15 cellular contexts compared by ENCODE assay signal in genomic region chr18:23243178-23243577, GRCh38.
DNase-seq lines count a peak whose midpoint lies in the region; ATAC-seq and TF ChIP-seq lines count a peak whose summit lies in the region.
"Had no signal": no experiment of that assay in that cellular context is flagged by ENCODE, and none has a peak within 500 bp of the region (broad histone marks: within the 10 kb centered on the region; RNA-seq: fewer than 3 reads in every experiment).

No MANE protein-coding gene starts in this region.

- H3K9me3 ChIP-seq in Karpas-422 (ENCODE audit: low read length) (no peaks in the 10 kb centered on the region), OCI-LY1 (ENCODE audit: low read length) (no peaks in the 10 kb centered on the region), lower lobe of right lung (no peaks in the 10 kb centered on the region)
- H3K9me3 ChIP-seq: tibial artery had no signal

- H3K9me2 ChIP-seq in Karpas-422 (replicated peaks; ENCODE audit: insufficient read depth, low read length), result no peaks in the 10 kb centered on the region
- no peaks in the 10 kb centered on the region for H3K9me2 ChIP-seq in OCI-LY1 (ENCODE audit: low read depth, low read length)

- no peaks in the 10 kb centered on the region for H3K27me3 Mint-ChIP-seq in activated T-helper 1 cell treated with anti-CD3 and anti-CD28 coated beads, Interleukin-12 subunit alpha, Interleukin-12 subunit beta, Interleukin-2, Interleukin-4 antibody, amounts not matched to agents 30 ng/mL and 10 ng/mL and 1 ng/mL, durations not matched to agents 14 hours and 24 hours and 36 hours (ENCODE audit: insufficient read depth)
- H3K27me3 Mint-ChIP-seq: activated naive CD8-positive, alpha-beta T cell treated with anti-CD3 and anti-CD28 coated beads, Interleukin-2, amount 10 ng/mL, durations not matched to agents 7 days and 5 days had no signal

- H3K9me3 Mint-ChIP-seq in activated T-helper 1 cell treated with anti-CD3 and anti-CD28 coated beads, Interleukin-12 subunit alpha, Interleukin-12 subunit beta, Interleukin-2, Interleukin-4 antibody, amounts not matched to agents 30 ng/mL and 10 ng/mL and 1 ng/mL, durations not matched to agents 14 hours and 24 hours and 36 hours, result no peaks in the 10 kb centered on the region
- H3K9me3 Mint-ChIP-seq: activated naive CD8-positive, alpha-beta T cell treated with anti-CD3 and anti-CD28 coated beads, Interleukin-2, amount 10 ng/mL, durations not matched to agents 7 days and 5 days; CD8-positive, alpha-beta memory T cell; neural crest cell had no signal

- H3K36me3 Mint-ChIP-seq in activated T-helper 1 cell treated with anti-CD3 and anti-CD28 coated beads, Interleukin-12 subunit alpha, Interleukin-12 subunit beta, Interleukin-2, Interleukin-4 antibody, amounts not matched to agents 30 ng/mL and 10 ng/mL and 1 ng/mL, durations not matched to agents 14 hours and 24 hours and 36 hours (ENCODE audit: low read depth), result peaks cover 5% of the 10 kb centered on the region
- H3K36me3 Mint-ChIP-seq: activated naive CD8-positive, alpha-beta T cell treated with anti-CD3 and anti-CD28 coated beads, Interleukin-2, amount 10 ng/mL, durations not matched to agents 7 days and 5 days; CD8-positive, alpha-beta memory T cell had no signal

- DNase-seq in GM10266 (ENCODE audit: extremely low spot score), result no peak
- peak; percentile 66 for DNase-seq in Karpas-422
- DNase-seq in lower lobe of right lung, result peak; percentile 70
- DNase-seq in activated T-helper 1 cell treated with anti-CD3 and anti-CD28 coated beads, Interleukin-12 subunit alpha, Interleukin-12 subunit beta, Interleukin-2, Interleukin-4 antibody, amounts not matched to agents 30 ng/mL and 10 ng/mL and 1 ng/mL, durations not matched to agents 14 hours and 24 hours and 36 hours (ENCODE audit: low spot score), result no peak
- no peak for DNase-seq in NCI-H2029 (lab: John Stamatoyannopoulos, UW)
- no peak for DNase-seq in HK-2 (ENCODE audit: unreplicated experiment)
- DNase-seq: activated naive CD8-positive, alpha-beta T cell treated with anti-CD3 and anti-CD28 coated beads, Interleukin-2, amount 10 ng/mL, durations not matched to agents 7 days and 5 days; CD8-positive, alpha-beta memory T cell; glutamatergic neuron; NCI-H187; small intestine had no signal

- peaks cover 43% of the 10 kb centered on the region for H3K4me1 ChIP-seq in Karpas-422 (ENCODE audit: low read length)
- peaks cover 67% of the 10 kb centered on the region for H3K4me1 ChIP-seq in OCI-LY1 (ENCODE audit: insufficient read depth, low read length, severe bottlenecking)
- peaks cover 10% of the 10 kb centered on the region for H3K4me1 ChIP-seq in lower lobe of right lung

- H3K27ac ChIP-seq in Karpas-422 (ENCODE audit: low read length) (no peak overlapping the region; the same call in 1 of the 2 replicates), OCI-LY1 (ENCODE audit: low read depth, low read length, poor library complexity, severe bottlenecking) (peak overlapping the region; percentile 94), lower lobe of right lung (no peak overlapping the region)
- H3K27ac ChIP-seq: tibial artery had no signal

- H3K27ac Mint-ChIP-seq in activated T-helper 1 cell treated with anti-CD3 and anti-CD28 coated beads, Interleukin-12 subunit alpha, Interleukin-12 subunit beta, Interleukin-2, Interleukin-4 antibody, amounts not matched to agents 30 ng/mL and 10 ng/mL and 1 ng/mL, durations not matched to agents 14 hours and 24 hours and 36 hours, result no peak overlapping the region
- H3K27ac Mint-ChIP-seq: activated naive CD8-positive, alpha-beta T cell treated with anti-CD3 and anti-CD28 coated beads, Interleukin-2, amount 10 ng/mL, durations not matched to agents 7 days and 5 days had no signal

- H2AFZ ChIP-seq in Karpas-422 (ENCODE audit: low read length), result no peak overlapping the region
- H2AFZ ChIP-seq in OCI-LY1 (ENCODE audit: low read length), result no peak overlapping the region

- H3K9ac ChIP-seq in Karpas-422 (ENCODE audit: low read length), result no peak overlapping the region
- H3K9ac ChIP-seq in OCI-LY1 (ENCODE audit: low read length), result no peak overlapping the region; the same call in 1 of the 2 replicates

- H3K79me2 ChIP-seq in Karpas-422 (ENCODE audit: low read length) (no peaks in the 10 kb centered on the region), OCI-LY1 (ENCODE audit: insufficient read depth, low read length) (no peaks in the 10 kb centered on the region)

- 0 out of 2 replicates have a peak, but pooled peaks cover 7% of the 10 kb centered on the region for H3F3A ChIP-seq in OCI-LY1 (ENCODE audit: insufficient read depth, low read length)

- no peak overlapping the region for H3K4me3 Mint-ChIP-seq in activated T-helper 1 cell treated with anti-CD3 and anti-CD28 coated beads, Interleukin-12 subunit alpha, Interleukin-12 subunit beta, Interleukin-2, Interleukin-4 antibody, amounts not matched to agents 30 ng/mL and 10 ng/mL and 1 ng/mL, durations not matched to agents 14 hours and 24 hours and 36 hours
- H3K4me3 Mint-ChIP-seq: activated naive CD8-positive, alpha-beta T cell treated with anti-CD3 and anti-CD28 coated beads, Interleukin-2, amount 10 ng/mL, durations not matched to agents 7 days and 5 days; neural crest cell had no signal

- intact Hi-C loops in lower lobe of right lung (cut with DNase I), result no loop called here
- intact Hi-C loops in activated T-helper 1 cell treated with anti-CD3 and anti-CD28 coated beads, Interleukin-12 subunit alpha, Interleukin-12 subunit beta, Interleukin-2, Interleukin-4 antibody, amounts not matched to agents 30 ng/mL and 10 ng/mL and 1 ng/mL, durations not matched to agents 14 hours and 24 hours and 36 hours (cut with micrococcal nuclease), result no loop called here

- H3K4me1 Mint-ChIP-seq in activated T-helper 1 cell treated with anti-CD3 and anti-CD28 coated beads, Interleukin-12 subunit alpha, Interleukin-12 subunit beta, Interleukin-2, Interleukin-4 antibody, amounts not matched to agents 30 ng/mL and 10 ng/mL and 1 ng/mL, durations not matched to agents 14 hours and 24 hours and 36 hours (ENCODE audit: low read depth), result peaks cover 15% of the 10 kb centered on the region

- no peak overlapping the region for H3K4me2 ChIP-seq in Karpas-422 (ENCODE audit: low read depth, low read length, poor library complexity, severe bottlenecking)
- H3K4me2 ChIP-seq in OCI-LY1 (ENCODE audit: low read length), result peak overlapping the region; percentile 21; the same call in 1 of the 2 replicates

- no peaks in the 10 kb centered on the region for H3K27me3 ChIP-seq in Karpas-422 (ENCODE audit: low read length)
- no peaks in the 10 kb centered on the region for H3K27me3 ChIP-seq in OCI-LY1 (ENCODE audit: insufficient read depth, low read length)
- no peaks in the 10 kb centered on the region for H3K27me3 ChIP-seq in lower lobe of right lung (ENCODE audit: low read depth)
- H3K27me3 ChIP-seq: tibial artery had no signal

- no peaks in the 10 kb centered on the region for H3K36me3 ChIP-seq in Karpas-422 (ENCODE audit: insufficient read depth, low read length)
- no peaks in the 10 kb centered on the region for H3K36me3 ChIP-seq in OCI-LY1 (ENCODE audit: insufficient read depth, low read length)
- H3K36me3 ChIP-seq in lower lobe of right lung, result peaks cover 17% of the 10 kb centered on the region

- H3K4me3 ChIP-seq in Karpas-422 (ENCODE audit: low read length) (no peak overlapping the region), OCI-LY1 (ENCODE audit: low read depth, low read length, poor library complexity, severe bottlenecking) (no peak overlapping the region), lower lobe of right lung (no peak overlapping the region)
- H3K4me3 ChIP-seq: tibial artery had no signal

- ATAC-seq in lower lobe of right lung (peak; percentile 54 to 60), HG02610 (IDR thresholded peaks at IDR 0.05; ENCODE audit: unreplicated experiment) (no peak)

- peak; percentile 32 for TF ChIP-seq CTCF in GM10266 (IDR thresholded peaks at IDR 0.05; ENCODE audit: control insufficient read depth, insufficient read depth, low read depth, missing control alignments)
- peak; percentile 68 for TF ChIP-seq CTCF in OCI-LY1 (IDR thresholded peaks at IDR 0.05; ENCODE audit: low read length)
- TF ChIP-seq CTCF in lower lobe of right lung (IDR thresholded peaks at IDR 0.05), result peak; percentile 28

- H4K20me1 ChIP-seq in Karpas-422 (ENCODE audit: insufficient read depth, low read depth, low read length) (no peaks in the 10 kb centered on the region), OCI-LY1 (ENCODE audit: insufficient read depth, low read length) (no peaks in the 10 kb centered on the region)

Comparison
In these comparisons a context has a peak if more than half of its experiments do, and no peak if none do; other contexts are left out.
1. DNase-seq: peak in Karpas-422 (single experiment) and lower lobe of right lung (single experiment); none in GM10266 (single experiment), activated T-helper 1 cell treated with anti-CD3 and anti-CD28 coated beads, Interleukin-12 subunit alpha, Interleukin-12 subunit beta, Interleukin-2, Interleukin-4 antibody, amounts not matched to agents 30 ng/mL and 10 ng/mL and 1 ng/mL, durations not matched to agents 14 hours and 24 hours and 36 hours (single experiment), NCI-H2029 (single experiment) and HK-2 (single experiment).
2. Peak in every context shown above with its lines, with median percentiles within 50 percentile points of each other: CTCF ChIP-seq.